In genomic region chr20:62496525-62497218, GRCh38 we compare ENCODE assay signal across 8 cellular contexts. TPM values are rescaled to one million over a fixed set of nuclear protein-coding genes. Genes with fewer than 3 reads are reported as not detected.
A peak's percentile ranks its signal among the peaks of the same experiment; 100 is the strongest.
DNase-seq lines count a peak whose midpoint lies in the region; ATAC-seq, FAIRE-seq and TF ChIP-seq lines count a peak whose summit lies in the region.

No MANE protein-coding gene starts in this region.

- no peak overlapping the region for H3K27ac ChIP-seq in GM12878 (ENCODE audit: control insufficient read depth, insufficient read depth)

- H2AFZ ChIP-seq in GM12878 (ENCODE audit: control insufficient read depth, low read depth, low read length) = no peak overlapping the region

- POLR2A ChIA-PET in GM12878 (lab: Charles Lee) = no interaction called here

- FAIRE-seq in GM12878 (lab: Jason Lieb, UNC) (no peak), RCC 7860 (lab: Jason Lieb, UNC) (no peak)

- H3K36me3 ChIP-seq in MG63 (no peaks in the 10 kb centered on the region), GM12878 (ENCODE audit: control insufficient read depth in 2 of 2, insufficient read depth in 2 of 2, low read length in 1 of 2) (no peaks in the 10 kb centered on the region), mucosa of descending colon (ENCODE audit: low read depth) (no peaks in the 10 kb centered on the region)

- no peaks in the 10 kb centered on the region for H3K79me2 ChIP-seq in GM12878 (ENCODE audit: control insufficient read depth, insufficient read depth, low read length)

- WGBS in GM12878 (ENCODE audit: insufficient coverage, insufficient replicate concordance, low lambda C conversion rate, missing lambda C conversion rate) = 13% methylated on average over 37 of the region's 37 CpGs

- H3K4me3 ChIP-seq in MG63 = no peak overlapping the region
- no peak overlapping the region for H3K4me3 ChIP-seq in GM12878
- H3K4me3 ChIP-seq in mucosa of descending colon = no peak overlapping the region

- no peak overlapping the region for H3K4me2 ChIP-seq in GM12878 (ENCODE audit: control insufficient read depth, insufficient read depth)

- in situ Hi-C loops in GM12878 (cut with MboI) = no loop called here

- peaks cover 1% of the 10 kb centered on the region for H3K36me3 Mint-ChIP-seq in activated T-helper 1 cell treated with anti-CD3 and anti-CD28 coated beads, Interleukin-12 subunit alpha, Interleukin-12 subunit beta, Interleukin-2, Interleukin-4 antibody, amounts not matched to agents 30 ng/mL and 10 ng/mL and 1 ng/mL, durations not matched to agents 14 hours and 24 hours and 36 hours (ENCODE audit: low read depth)

- no peak for TF ChIP-seq POLR2A in GM12878 (IDR thresholded peaks at IDR 0.05; ENCODE audit: low read depth, low read length)

- no TSS peak for BruUV-seq in GM12878 (replicated peaks; lab: Mats Ljungman, UMichigan)

- TF ChIP-seq CTCF in GM12878 (IDR thresholded peaks at IDR 0.05 in 2 of 3, conservative IDR thresholded peaks at IDR 0.05 in 1 of 3; ENCODE audit: control insufficient read depth in 2 of 3, extremely low read depth in 1 of 3, insufficient read depth in 1 of 3, low read depth in 3 of 3, low read length in 3 of 3) (peak; percentile 35 to 57 (median 40)), mucosa of descending colon (IDR thresholded peaks at IDR 0.05) (peak; percentile 39)

- CTCF ChIA-PET in GM12878 (lab: Yijun Ruan, JAX) = interaction anchor here (1.4 kb wide), 1 partner anchor 120 kb away, joined by 4 read pairs; no protein-coding TSS in a partner anchor

- H3K9me3 Mint-ChIP-seq in activated T-helper 1 cell treated with anti-CD3 and anti-CD28 coated beads, Interleukin-12 subunit alpha, Interleukin-12 subunit beta, Interleukin-2, Interleukin-4 antibody, amounts not matched to agents 30 ng/mL and 10 ng/mL and 1 ng/mL, durations not matched to agents 14 hours and 24 hours and 36 hours = no peaks in the 10 kb centered on the region

- H3K9ac ChIP-seq in GM12878 (ENCODE audit: control insufficient read depth, insufficient read depth, low read length) = no peak overlapping the region

- H3K4me1 ChIP-seq in GM12878 (ENCODE audit: control insufficient read depth, insufficient read depth, low read length) (peaks cover 15% of the 10 kb centered on the region), mucosa of descending colon (ENCODE audit: low read depth) (no peaks in the 10 kb centered on the region)

- no peak overlapping the region for H3K27ac Mint-ChIP-seq in activated T-helper 1 cell treated with anti-CD3 and anti-CD28 coated beads, Interleukin-12 subunit alpha, Interleukin-12 subunit beta, Interleukin-2, Interleukin-4 antibody, amounts not matched to agents 30 ng/mL and 10 ng/mL and 1 ng/mL, durations not matched to agents 14 hours and 24 hours and 36 hours

- RAD21 ChIA-PET in GM12878 (lab: Charles Lee; ENCODE audit: unreplicated experiment) = no interaction called here

- ATAC-seq in GM12878 (peak; percentile 62), mucosa of descending colon (no peak)

- H3K9me3 ChIP-seq in MG63 (no peaks in the 10 kb centered on the region), GM12878 (replicated peaks; ENCODE audit: control insufficient read depth, insufficient read depth, low read length) (no peaks in the 10 kb centered on the region), mucosa of descending colon (no peaks in the 10 kb centered on the region)

- H3K4me3 Mint-ChIP-seq in activated T-helper 1 cell treated with anti-CD3 and anti-CD28 coated beads, Interleukin-12 subunit alpha, Interleukin-12 subunit beta, Interleukin-2, Interleukin-4 antibody, amounts not matched to agents 30 ng/mL and 10 ng/mL and 1 ng/mL, durations not matched to agents 14 hours and 24 hours and 36 hours = no peak overlapping the region

- DNase-seq in GM03348 (ENCODE audit: low spot score) = peak; percentile 44
- DNase-seq in MG63 = peak; percentile 33
- no peak for DNase-seq in GM12878 (ENCODE audit: low read depth, low spot score)
- peak in 2 of 3 donors; percentile 42 to 43 for DNase-seq in mucosa of descending colon
- DNase-seq in activated T-helper 1 cell treated with anti-CD3 and anti-CD28 coated beads, Interleukin-12 subunit alpha, Interleukin-12 subunit beta, Interleukin-2, Interleukin-4 antibody, amounts not matched to agents 30 ng/mL and 10 ng/mL and 1 ng/mL, durations not matched to agents 14 hours and 24 hours and 36 hours (ENCODE audit: low spot score) = no peak
- no peak for DNase-seq in DMS153 (lab: John Stamatoyannopoulos, UW)
- no peak for DNase-seq in NCI-H526 treated with DMSO at 0.1 percent for 48 hours (lab: John Stamatoyannopoulos, UW)
- DNase-seq in RCC 7860 (ENCODE audit: low spot score) = no peak

- peaks cover 16% of the 10 kb centered on the region for H3K4me1 Mint-ChIP-seq in activated T-helper 1 cell treated with anti-CD3 and anti-CD28 coated beads, Interleukin-12 subunit alpha, Interleukin-12 subunit beta, Interleukin-2, Interleukin-4 antibody, amounts not matched to agents 30 ng/mL and 10 ng/mL and 1 ng/mL, durations not matched to agents 14 hours and 24 hours and 36 hours (ENCODE audit: low read depth)

- intact Hi-C loops in GM12878 (cut with micrococcal nuclease; ENCODE audit: unreplicated experiment) = no loop called here
- intact Hi-C loops in mucosa of descending colon (cut with DNase I, micrococcal nuclease) = loop anchor here in 1 of 2 donors (5.0 kb wide), 1 partner anchor 121 kb away; no protein-coding TSS in a partner anchor
- intact Hi-C loops in activated T-helper 1 cell treated with anti-CD3 and anti-CD28 coated beads, Interleukin-12 subunit alpha, Interleukin-12 subunit beta, Interleukin-2, Interleukin-4 antibody, amounts not matched to agents 30 ng/mL and 10 ng/mL and 1 ng/mL, durations not matched to agents 14 hours and 24 hours and 36 hours (cut with micrococcal nuclease) = no loop called here

- peaks cover 2% of the 10 kb centered on the region for H3K27me3 Mint-ChIP-seq in activated T-helper 1 cell treated with anti-CD3 and anti-CD28 coated beads, Interleukin-12 subunit alpha, Interleukin-12 subunit beta, Interleukin-2, Interleukin-4 antibody, amounts not matched to agents 30 ng/mL and 10 ng/mL and 1 ng/mL, durations not matched to agents 14 hours and 24 hours and 36 hours (ENCODE audit: insufficient read depth)

- 0 out of 2 replicates have a peak, but pooled peaks have one; percentile 30 for TF ChIP-seq RAD21 in GM12878 (IDR thresholded peaks at IDR 0.05; ENCODE audit: insufficient read depth, low read depth, low read length)

- H3K27me3 ChIP-seq in MG63 = no peaks in the 10 kb centered on the region
- H3K27me3 ChIP-seq in GM12878 (replicated peaks in 1 of 2; ENCODE audit: control insufficient read depth in 2 of 2, insufficient read depth in 2 of 2, low read length in 1 of 2) = no peaks in the 10 kb centered on the region

- SMC1A ChIA-PET in GM12878 (lab: Charles Lee; ENCODE audit: uncharacterized antibody, unreplicated experiment) = no interaction called here

- no peaks in the 10 kb centered on the region for H4K20me1 ChIP-seq in GM12878 (ENCODE audit: control insufficient read depth, insufficient read depth)

- TF ChIP-seq EP300 in GM12878 (IDR thresholded peaks at IDR 0.05; ENCODE audit: borderline replicate concordance in 1 of 2, control insufficient read depth in 1 of 2, low read depth in 2 of 2, low read length in 2 of 2) = no peak

TF ChIP-seq in GM12878, 131 proteins besides CTCF, POLR2A, EP300 and RAD21:
- no peak for TF ChIP-seq MYC (IDR thresholded peaks at IDR 0.05; ENCODE audit: insufficient read depth, insufficient read length, insufficient replicate concordance, low read length, severe bottlenecking)
- TF ChIP-seq SMC3 (IDR thresholded peaks at IDR 0.05; ENCODE audit: borderline replicate concordance, low read length) = peak; percentile 33; the same call in 1 of the 2 replicates
- no peak for TF ChIP-seq ATF7 (IDR thresholded peaks at IDR 0.05; ENCODE audit: low read depth)

RNA-seq across cellular contexts. Expression of gene GATA5, which starts 20.9 kb away (rescaled TPM):
- 1.6 TPM in 1 of 2 replicates, not detected in the other for total RNA-seq in MG63 (2014; rRNA removed; shearing (Covaris generic); ENCODE audit: low replicate concordance)
- total RNA-seq in GM12878 (2013; cell fraction: nucleolus; rRNA removed) = not detected in 2 replicates
- not detected in 2 replicates for total RNA-seq in GM12878 (2014; rRNA removed)
- not detected in 2 replicates for total RNA-seq in GM12878 (2014; rRNA removed; fragmentation: Illumina TruSeq; extraction: Trizol)
- total RNA-seq in GM12878 (2021) = not detected in 2 replicates
- polyA plus RNA-seq in GM12878 (2011; ENCODE audit: low read depth) = not detected
- polyA plus RNA-seq in GM12878 (2011; rRNA removed) = not detected in 2 replicates
- not detected in 2 replicates for polyA plus RNA-seq in GM12878 (2011; cell fraction: cytosol; rRNA removed)
- polyA plus RNA-seq in GM12878 (2011; cell fraction: nucleus; rRNA removed) = not detected in 2 replicates
- polyA plus RNA-seq in GM12878 (2012) = not detected in 2 replicates
- polyA plus RNA-seq in GM12878 (2014; fragmentation: Illumina TruSeq; extraction: Trizol) = not detected in 2 replicates
- polyA plus RNA-seq in GM12878 (2014; fragmentation: Nextera tagmentation; extraction: Ambion mirVana) = not detected
- not detected in 2 replicates for polyA plus RNA-seq in GM12878 (2014; rRNA removed)
- not detected for polyA plus RNA-seq in GM12878 (2016; fragmentation: Nextera tagmentation; extraction: Ambion mirVana)
- not detected in 2 replicates for polyA minus RNA-seq in GM12878 (2011; rRNA and poly(A)+ RNA removed)
- polyA minus RNA-seq in GM12878 (2011; cell fraction: cytosol; rRNA and poly(A)+ RNA removed) = not detected in 2 replicates
- not detected in 2 replicates for polyA minus RNA-seq in GM12878 (2011; cell fraction: nucleus; rRNA and poly(A)+ RNA removed)
- total RNA-seq in mucosa of descending colon = under 1 TPM in 2 of 3 donors, not detected in 1; 0.14 to 0.22 TPM
- not detected in 2 replicates for total RNA-seq in activated T-helper 1 cell treated with anti-CD3 and anti-CD28 coated beads, Interleukin-12 subunit alpha, Interleukin-12 subunit beta, Interleukin-2, Interleukin-4 antibody, amounts not matched to agents 30 ng/mL and 10 ng/mL and 1 ng/mL, durations not matched to agents 14 hours and 24 hours and 36 hours

Comparison
In these comparisons a context has a peak if more than half of its experiments do, and no peak if none do; other contexts are left out.
1. DNase-seq: peak in GM03348 (single experiment), MG63 (single experiment) and mucosa of descending colon (2 of 3); none in GM12878 (single experiment), activated T-helper 1 cell treated with anti-CD3 and anti-CD28 coated beads, Interleukin-12 subunit alpha, Interleukin-12 subunit beta, Interleukin-2, Interleukin-4 antibody, amounts not matched to agents 30 ng/mL and 10 ng/mL and 1 ng/mL, durations not matched to agents 14 hours and 24 hours and 36 hours (single experiment), DMS153 (single experiment), NCI-H526 treated with DMSO at 0.1 percent for 48 hours (single experiment) and RCC 7860 (single experiment).